Comparison of ENCODE assay signal across 9 cellular contexts in the genomic region with DNA sequence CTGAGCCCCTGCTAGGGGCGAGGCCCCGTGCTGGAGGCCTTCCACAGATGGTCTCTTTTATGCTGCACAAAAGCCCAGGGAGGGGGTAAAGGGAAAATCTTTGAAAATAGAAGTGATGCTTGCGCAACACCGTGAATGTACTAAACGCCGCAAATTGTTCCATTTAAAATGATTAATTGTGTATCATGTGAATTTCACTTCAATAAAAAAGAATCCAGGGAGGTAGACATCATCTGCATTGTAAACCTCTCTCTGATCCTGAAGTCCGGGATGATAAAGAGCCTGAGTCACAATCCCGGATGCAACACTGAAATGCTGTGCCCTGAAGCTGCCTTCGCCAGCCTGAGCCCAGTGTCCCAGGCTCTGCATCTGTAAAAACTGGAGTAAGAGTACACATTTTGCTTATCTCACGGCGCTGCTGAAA.
DNase-seq lines count a peak whose midpoint lies in the region; ATAC-seq and TF ChIP-seq lines count a peak whose summit lies in the region.
"Had no signal": no experiment of that assay in that cellular context is flagged by ENCODE, and none has a peak within 500 bp of the region (broad histone marks: within the 10 kb centered on the region; RNA-seq: fewer than 3 reads in every experiment).

No MANE protein-coding gene starts in this region.

- no peaks in the 10 kb centered on the region for H3K9me3 ChIP-seq in SJSA1 (replicated peaks)
- no peaks in the 10 kb centered on the region for H3K9me3 ChIP-seq in sigmoid colon
- H3K9me3 ChIP-seq: Peyer's patch had no signal

- TF ChIP-seq CTCF in sigmoid colon (IDR thresholded peaks at IDR 0.05) = no peak

- H3K27ac ChIP-seq in SJSA1 (peak overlapping the region; percentile 58), sigmoid colon (peak overlapping the region; percentile 61 to 92 (median 66))

- WGBS in sigmoid colon, 2 donors = 29 to 71% methylated on average over 11 of the region's 11 CpGs

- no peak overlapping the region for H3K4me3 ChIP-seq in SJSA1
- H3K4me3 ChIP-seq in sigmoid colon = no peak overlapping the region
- H3K4me3 ChIP-seq: Peyer's patch had no signal

- TF ChIP-seq POLR2A in sigmoid colon (IDR thresholded peaks at IDR 0.05) = no peak

- ATAC-seq in GM21390 (IDR thresholded peaks at IDR 0.05; ENCODE audit: unreplicated experiment) (no peak), GM18502 (IDR thresholded peaks at IDR 0.05; ENCODE audit: poor library complexity, unreplicated experiment) (no peak)

- no peaks in the 10 kb centered on the region for H3K36me3 ChIP-seq in SJSA1
- no peaks in the 10 kb centered on the region for H3K36me3 ChIP-seq in sigmoid colon
- H3K36me3 ChIP-seq: Peyer's patch had no signal

- H3K27me3 ChIP-seq in SJSA1 (replicated peaks) (no peaks in the 10 kb centered on the region), sigmoid colon (no peaks in the 10 kb centered on the region)
- H3K27me3 ChIP-seq: Peyer's patch had no signal

- TF ChIP-seq EP300 in sigmoid colon (IDR thresholded peaks at IDR 0.05) = peak in 3 of 4 donors; percentile 40 to 58 (median 49)

- intact Hi-C loops in sigmoid colon (cut with DNase I) = loop anchor here (1.0 kb wide), 1 partner anchor 17 kb away; no protein-coding TSS in a partner anchor

- DNase-seq in HCEC 1CT (peak; percentile 92), SJSA1 (ENCODE audit: low read depth in 1 of 2, low spot score in 2 of 2) (peak; percentile 63 to 69), fibroblast of gingiva (ENCODE audit: low read depth) (peak; percentile 38), sigmoid colon (peak; percentile 73), NCI-H1436 treated with DMSO at 0.1 percent for 48 hours (lab: John Stamatoyannopoulos, UW) (no peak)
- no peak for DNase-seq in stimulated activated CD4-positive, alpha-beta T cell treated with anti-CD3 and anti-CD28 coated beads, Interleukin-15, amount 100 ng/mL, for 24 hours

- H3K4me1 ChIP-seq in SJSA1 (replicated peaks) = peaks cover 36% of the 10 kb centered on the region
- H3K4me1 ChIP-seq in sigmoid colon = peaks cover 0 to 38% (median 25%) of the 10 kb centered on the region in 4 donors

Comparison
In these comparisons a context has a peak if more than half of its experiments do, and no peak if none do; other contexts are left out.
1. DNase-seq: peak in HCEC 1CT (single experiment), SJSA1 (2 of 2), fibroblast of gingiva (single experiment) and sigmoid colon (single experiment); none in NCI-H1436 treated with DMSO at 0.1 percent for 48 hours (single experiment) and stimulated activated CD4-positive, alpha-beta T cell treated with anti-CD3 and anti-CD28 coated beads, Interleukin-15, amount 100 ng/mL, for 24 hours (single experiment).